Comparison of ENCODE assay signal across 1 cellular context in genomic region chr1:108708726-108709660, GRCh38.
TF ChIP-seq lines count a peak whose summit lies in the region.

No MANE protein-coding gene starts in this region.

TF ChIP-seq in A549, 52 proteins besides CTCF, POLR2A, EP300 and RAD21 (continued from another document):
- no peak for TF ChIP-seq ZNF302 (CRISPR knock-in tag; IDR thresholded peaks at IDR 0.05)
- no peak for TF ChIP-seq SMC3 (IDR thresholded peaks at IDR 0.05)
- TF ChIP-seq FOSL2 (IDR thresholded peaks at IDR 0.05), result no peak
- TF ChIP-seq FOSL2 (CRISPR knock-in tag; IDR thresholded peaks at IDR 0.05), result no peak
- TF ChIP-seq BHLHE40 (IDR thresholded peaks at IDR 0.05; ENCODE audit: low read depth, low read length), result no peak
- no peak for TF ChIP-seq EHMT2 (IDR thresholded peaks at IDR 0.05; ENCODE audit: low read depth)
- no peak for TF ChIP-seq MAX (IDR thresholded peaks at IDR 0.05)
- TF ChIP-seq MYC (IDR thresholded peaks at IDR 0.05; ENCODE audit: borderline replicate concordance, low read length), result no peak
- no peak for TF ChIP-seq RARB (CRISPR knock-in tag; IDR thresholded peaks at IDR 0.05)
- no peak for TF ChIP-seq TFCP2L1 (CRISPR knock-in tag; IDR thresholded peaks at IDR 0.05)
- TF ChIP-seq NPAS2 (CRISPR knock-in tag; IDR thresholded peaks at IDR 0.05; ENCODE audit: borderline replicate concordance), result no peak
- TF ChIP-seq CBX8 (IDR thresholded peaks at IDR 0.05), result no peak
- no peak for TF ChIP-seq NR3C1 (IDR thresholded peaks at IDR 0.05)
- TF ChIP-seq MAFK (IDR thresholded peaks at IDR 0.05; ENCODE audit: partially characterized antibody), result no peak
- no peak for TF ChIP-seq POLR2AphosphoS2 (conservative IDR thresholded peaks at IDR 0.05; ENCODE audit: low read length)
- TF ChIP-seq HOXB5 (CRISPR knock-in tag; IDR thresholded peaks at IDR 0.05), result no peak
- no peak for TF ChIP-seq CBX2 (IDR thresholded peaks at IDR 0.05; ENCODE audit: borderline replicate concordance, low read depth)
